18 cellular contexts compared by ENCODE assay signal in genomic region chr17:7830616-7831015, GRCh38. TPM values are rescaled to one million over a fixed set of nuclear protein-coding genes. Genes with fewer than 3 reads are reported as not detected.
DNase-seq lines count a peak whose midpoint lies in the region; ATAC-seq and TF ChIP-seq lines count a peak whose summit lies in the region.
"Had no signal": no experiment of that assay in that cellular context is flagged by ENCODE, and none has a peak within 500 bp of the region (broad histone marks: within the 10 kb centered on the region; RNA-seq: fewer than 3 reads in every experiment).

No MANE protein-coding gene starts in this region.

- peak overlapping the region; percentile 23 for H3K27ac Mint-ChIP-seq in activated naive CD4-positive, alpha-beta T cell treated with anti-CD3 and anti-CD28 coated beads, Interleukin-2, amount 50 U/mL, for 24 hours
- H3K27ac Mint-ChIP-seq in activated naive CD4-positive, alpha-beta T cell treated with anti-CD3 and anti-CD28 coated beads, Interleukin-2, amount 10 ng/mL, durations not matched to agents 7 days and 5 days, result no peak overlapping the region
- H3K27ac Mint-ChIP-seq: CD8-positive, alpha-beta memory T cell had no signal

- no peak overlapping the region for H3K4me3 ChIP-seq in coronary artery
- H3K4me3 ChIP-seq: BLaER1, K562 had no signal

- H3K9me3 Mint-ChIP-seq in activated naive CD4-positive, alpha-beta T cell treated with anti-CD3 and anti-CD28 coated beads, Interleukin-2, amount 50 U/mL, for 24 hours, result no peaks in the 10 kb centered on the region
- no peaks in the 10 kb centered on the region for H3K9me3 Mint-ChIP-seq in activated naive CD4-positive, alpha-beta T cell treated with anti-CD3 and anti-CD28 coated beads, Interleukin-2, amount 10 ng/mL, durations not matched to agents 7 days and 5 days
- H3K9me3 Mint-ChIP-seq: H9 had no signal

- no peak for ATAC-seq in SK-N-SH treated with all-trans-retinoic acid at 6 μM for 48 hours
- ATAC-seq in HG02588 (IDR thresholded peaks at IDR 0.05; ENCODE audit: unreplicated experiment), result no peak
- ATAC-seq in GM21737 (IDR thresholded peaks at IDR 0.05; ENCODE audit: unreplicated experiment), result no peak
- ATAC-seq: K562 had no signal

- CTCF ChIA-PET in activated naive CD4-positive, alpha-beta T cell treated with anti-CD3 and anti-CD28 coated beads, Interleukin-2, amount 10 ng/mL, durations not matched to agents 7 days and 5 days (lab: Charles Lee), result no interaction called here

- TF ChIP-seq CTCF in coronary artery (IDR thresholded peaks at IDR 0.05), result no peak

- H3K4me3 Mint-ChIP-seq in activated naive CD4-positive, alpha-beta T cell treated with anti-CD3 and anti-CD28 coated beads, Interleukin-2, amount 50 U/mL, for 24 hours, result no peak overlapping the region
- H3K4me3 Mint-ChIP-seq in activated naive CD4-positive, alpha-beta T cell treated with anti-CD3 and anti-CD28 coated beads, Interleukin-2, amount 10 ng/mL, durations not matched to agents 7 days and 5 days, result no peak overlapping the region
- H3K4me3 Mint-ChIP-seq: CD14-positive monocyte, H9 had no signal

- no peak overlapping the region for H3K27ac ChIP-seq in coronary artery
- H3K27ac ChIP-seq: BLaER1, HL-60 had no signal

- no peak for DNase-seq in activated naive CD4-positive, alpha-beta T cell treated with anti-CD3 and anti-CD28 coated beads, Interleukin-2, amount 10 ng/mL, durations not matched to agents 7 days and 5 days
- peak; percentile 66 for DNase-seq in coronary artery (ENCODE audit: low spot score)
- peak; percentile 71 for DNase-seq in posterior vena cava (ENCODE audit: low spot score)
- DNase-seq: 8988T; CD8-positive, alpha-beta memory T cell; COR-L47; DMS 273 treated with DMSO at 0.1 percent for 48 hours; DMS53; GOT3; H9 had no signal

- intact Hi-C loops in posterior vena cava (cut with DNase I), result no loop called here

- H3K36me3 Mint-ChIP-seq in activated naive CD4-positive, alpha-beta T cell treated with anti-CD3 and anti-CD28 coated beads, Interleukin-2, amount 50 U/mL, for 24 hours, result no peaks in the 10 kb centered on the region
- H3K36me3 Mint-ChIP-seq in activated naive CD4-positive, alpha-beta T cell treated with anti-CD3 and anti-CD28 coated beads, Interleukin-2, amount 10 ng/mL, durations not matched to agents 7 days and 5 days, result no peaks in the 10 kb centered on the region
- H3K36me3 Mint-ChIP-seq: CD14-positive monocyte had no signal

- no peaks in the 10 kb centered on the region for H3K27me3 Mint-ChIP-seq in activated naive CD4-positive, alpha-beta T cell treated with anti-CD3 and anti-CD28 coated beads, Interleukin-2, amount 50 U/mL, for 24 hours
- peaks cover 62% of the 10 kb centered on the region for H3K27me3 Mint-ChIP-seq in activated naive CD4-positive, alpha-beta T cell treated with anti-CD3 and anti-CD28 coated beads, Interleukin-2, amount 10 ng/mL, durations not matched to agents 7 days and 5 days

- peaks cover 7% of the 10 kb centered on the region for H3K4me1 Mint-ChIP-seq in activated naive CD4-positive, alpha-beta T cell treated with anti-CD3 and anti-CD28 coated beads, Interleukin-2, amount 50 U/mL, for 24 hours
- H3K4me1 Mint-ChIP-seq in activated naive CD4-positive, alpha-beta T cell treated with anti-CD3 and anti-CD28 coated beads, Interleukin-2, amount 10 ng/mL, durations not matched to agents 7 days and 5 days, result peaks cover 12% of the 10 kb centered on the region

TF ChIP-seq in SK-N-SH treated with all-trans-retinoic acid at 6 μM for 48 hours, 23 proteins besides CTCF, POLR2A, EP300 and RAD21:
- TF ChIP-seq ZC3H10 (CRISPR knock-in tag; IDR thresholded peaks at IDR 0.05) (no peak), PATZ1 (CRISPR knock-in tag; IDR thresholded peaks at IDR 0.05; ENCODE audit: borderline replicate concordance) (no peak), TCF4 (CRISPR knock-in tag; IDR thresholded peaks at IDR 0.05; ENCODE audit: borderline replicate concordance) (no peak)

RNA-seq across cellular contexts. Expression of gene KDM6B, which starts 3.4 kb away (rescaled TPM):
- total RNA-seq in posterior vena cava, result 10 to 100 TPM; 21.0 to 29.0 TPM

RNA-seq across cellular contexts. Expression of gene TMEM88, which starts 24.2 kb away (rescaled TPM):
- 10 to 100 TPM; 17.5 to 26.1 TPM for total RNA-seq in posterior vena cava

RNA-seq across cellular contexts. Expression of gene NAA38, which starts 26.7 kb away (rescaled TPM):
- total RNA-seq in posterior vena cava, result 10 to 100 TPM; 65.2 to 79.7 TPM

RNA-seq across cellular contexts. Expression of gene CYB5D1, which starts 27.2 kb away (rescaled TPM):
- 1 to 10 TPM; 8.9 TPM for total RNA-seq in posterior vena cava

RNA-seq across cellular contexts. Expression of gene CHD3, which starts 58.0 kb away (rescaled TPM):
- 100 to 1,000 TPM in 1 of 2 donors, 10 to 100 TPM in 1; 67.4 to 105 TPM for total RNA-seq in posterior vena cava
